14 cellular contexts compared by ENCODE assay signal in the genomic region with DNA sequence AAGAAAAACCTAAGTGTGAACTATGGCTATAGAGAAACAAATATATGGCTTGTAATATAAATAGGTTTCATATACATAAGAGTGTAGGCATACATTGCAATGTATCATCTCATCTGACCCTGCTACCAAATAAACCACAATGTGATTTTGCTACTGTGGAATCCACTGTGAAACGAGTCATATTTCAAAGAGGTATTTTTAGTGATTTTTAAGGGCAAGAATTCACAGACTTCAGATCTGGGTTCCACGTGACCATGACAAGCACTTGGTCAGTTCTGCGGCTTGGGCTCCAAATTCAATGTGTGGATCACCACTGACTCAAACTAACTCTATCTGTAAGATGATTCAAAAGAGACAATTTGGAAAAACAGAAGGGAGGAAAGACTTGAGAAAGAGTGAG.
A peak's percentile ranks its signal among the peaks of the same experiment; 100 is the strongest.
DNase-seq lines count a peak whose midpoint lies in the region; ATAC-seq, FAIRE-seq and TF ChIP-seq lines count a peak whose summit lies in the region.
"Had no signal": no experiment of that assay in that cellular context is flagged by ENCODE, and none has a peak within 500 bp of the region (broad histone marks: within the 10 kb centered on the region; RNA-seq: fewer than 3 reads in every experiment).

No MANE protein-coding gene starts in this region.

- H3K4me3 ChIP-seq in foreskin fibroblast (ENCODE audit: low read depth in 1 of 2, low read length in 2 of 2): no peak overlapping the region
- H3K4me3 ChIP-seq: neural progenitor cell, PC-9 had no signal

- TF ChIP-seq POLR2A in H54 (IDR thresholded peaks at IDR 0.05; ENCODE audit: low read depth, low read length): no peak

- no peak for ATAC-seq in GM21528 (IDR thresholded peaks at IDR 0.05; ENCODE audit: low FRiP score, unreplicated experiment)
- no peak for ATAC-seq in GM21737 (IDR thresholded peaks at IDR 0.05; ENCODE audit: unreplicated experiment)
- ATAC-seq: HCT116 had no signal

- DNase-seq in A172 (ENCODE audit: low spot score): peak; percentile 74
- peak; percentile 23 for DNase-seq in H54 (ENCODE audit: insufficient read length, low spot score)
- peak; percentile 77 for DNase-seq in amniotic epithelial cell (ENCODE audit: low read depth)
- peak; percentile 68 to 81 for DNase-seq in foreskin fibroblast
- no peak for DNase-seq in NCI-H345 (lab: John Stamatoyannopoulos, UW)
- DNase-seq in DMS53 (lab: John Stamatoyannopoulos, UW): no peak
- DNase-seq: activated naive CD4-positive, alpha-beta T cell treated with anti-CD3 and anti-CD28 coated beads for 36 hours; DMS79; NCI-H226; PC-9 had no signal

- no peak for TF ChIP-seq CTCF in foreskin fibroblast (IDR thresholded peaks at IDR 0.05; ENCODE audit: low read depth, low read length)

- FAIRE-seq in H54 (lab: Jason Lieb, UNC): no peak

Comparison
In these comparisons a context has a peak if more than half of its experiments do, and no peak if none do; other contexts are left out.
1. DNase-seq: peak in A172 (single experiment), H54 (single experiment), amniotic epithelial cell (single experiment) and foreskin fibroblast (2 of 2); none in NCI-H345 (single experiment) and DMS53 (single experiment).